ENCODE assay signal across 2 cellular contexts in the genomic region with DNA sequence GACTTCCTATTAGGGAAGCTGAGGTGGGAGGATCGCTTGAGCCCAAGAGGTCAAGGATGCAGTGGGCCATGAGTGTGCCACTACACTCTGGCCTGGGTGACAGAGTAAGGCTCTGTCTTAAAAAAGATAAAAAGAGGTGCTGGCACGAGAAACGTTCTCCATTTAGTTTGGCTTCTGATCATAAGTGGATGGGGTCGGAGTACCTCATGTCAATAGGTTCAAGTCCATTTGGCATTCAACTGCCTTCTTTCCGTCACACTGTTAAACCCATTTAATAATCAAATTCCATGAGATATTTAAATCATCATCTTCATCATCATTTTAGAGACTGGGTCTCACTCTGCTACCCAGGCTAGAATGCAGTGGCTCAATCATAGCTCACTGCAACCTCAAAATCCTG.
TF ChIP-seq lines count a peak whose summit lies in the region.

No MANE protein-coding gene starts in this region.

TF ChIP-seq in liver, 16 proteins besides CTCF, POLR2A, EP300 and RAD21:
- TF ChIP-seq YY1 (IDR thresholded peaks at IDR 0.05): no peak
- TF ChIP-seq NR2F2 (IDR thresholded peaks at IDR 0.05): no peak
- TF ChIP-seq, protein P1, sequence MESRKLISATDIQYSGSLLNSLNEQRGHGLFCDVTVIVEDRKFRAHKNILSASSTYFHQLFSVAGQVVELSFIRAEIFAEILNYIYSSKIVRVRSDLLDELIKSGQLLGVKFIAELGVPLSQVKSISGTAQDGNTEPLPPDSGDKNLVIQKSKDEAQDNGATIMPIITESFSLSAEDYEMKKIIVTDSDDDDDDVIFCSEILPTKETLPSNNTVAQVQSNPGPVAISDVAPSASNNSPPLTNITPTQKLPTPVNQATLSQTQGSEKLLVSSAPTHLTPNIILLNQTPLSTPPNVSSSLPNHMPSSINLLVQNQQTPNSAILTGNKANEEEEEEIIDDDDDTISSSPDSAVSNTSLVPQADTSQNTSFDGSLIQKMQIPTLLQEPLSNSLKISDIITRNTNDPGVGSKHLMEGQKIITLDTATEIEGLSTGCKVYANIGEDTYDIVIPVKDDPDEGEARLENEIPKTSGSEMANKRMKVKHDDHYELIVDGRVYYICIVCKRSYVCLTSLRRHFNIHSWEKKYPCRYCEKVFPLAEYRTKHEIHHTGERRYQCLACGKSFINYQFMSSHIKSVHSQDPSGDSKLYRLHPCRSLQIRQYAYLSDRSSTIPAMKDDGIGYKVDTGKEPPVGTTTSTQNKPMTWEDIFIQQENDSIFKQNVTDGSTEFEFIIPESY (IDR thresholded peaks at IDR 0.05): no peak
- TF ChIP-seq, protein P2, sequence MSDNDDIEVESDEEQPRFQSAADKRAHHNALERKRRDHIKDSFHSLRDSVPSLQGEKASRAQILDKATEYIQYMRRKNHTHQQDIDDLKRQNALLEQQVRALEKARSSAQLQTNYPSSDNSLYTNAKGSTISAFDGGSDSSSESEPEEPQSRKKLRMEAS (IDR thresholded peaks at IDR 0.05): no peak
- TF ChIP-seq FOXA2 (IDR thresholded peaks at IDR 0.05): no peak
- no peak for TF ChIP-seq TAF1 (conservative IDR thresholded peaks at IDR 0.05)
- peak; percentile 23 to 57 for TF ChIP-seq RXRA (IDR thresholded peaks at IDR 0.05)
- peak; percentile 53 to 71 for TF ChIP-seq HNF4A (conservative IDR thresholded peaks at IDR 0.05)
- TF ChIP-seq HNF4G (IDR thresholded peaks at IDR 0.05): peak; percentile 24
- TF ChIP-seq EGR1 (IDR thresholded peaks at IDR 0.05; ENCODE audit: low read depth in 2 of 2): no peak
- TF ChIP-seq FOXA1 (IDR thresholded peaks at IDR 0.05): no peak
- no peak for TF ChIP-seq SP1 (IDR thresholded peaks at IDR 0.05)
- no peak for TF ChIP-seq REST (IDR thresholded peaks at IDR 0.05)
- TF ChIP-seq GABPA (IDR thresholded peaks at IDR 0.05 in 1 of 2, conservative IDR thresholded peaks at IDR 0.05 in 1 of 2): no peak
- no peak for TF ChIP-seq JUND (IDR thresholded peaks at IDR 0.05)
- no peak for TF ChIP-seq ATF3 (IDR thresholded peaks at IDR 0.05)

TF ChIP-seq in SK-N-SH, 30 proteins besides CTCF, POLR2A, EP300 and RAD21:
- no peak for TF ChIP-seq MEF2A (IDR thresholded peaks at IDR 0.05; ENCODE audit: borderline replicate concordance, low read depth)
- no peak for TF ChIP-seq SMC3 (IDR thresholded peaks at IDR 0.05; ENCODE audit: low read depth, low read length)
- TF ChIP-seq SIN3A (IDR thresholded peaks at IDR 0.05; ENCODE audit: borderline replicate concordance, low read depth, low read length): no peak
- TF ChIP-seq MXI1 (IDR thresholded peaks at IDR 0.05; ENCODE audit: low read depth, low read length): no peak
- TF ChIP-seq, protein P3, sequence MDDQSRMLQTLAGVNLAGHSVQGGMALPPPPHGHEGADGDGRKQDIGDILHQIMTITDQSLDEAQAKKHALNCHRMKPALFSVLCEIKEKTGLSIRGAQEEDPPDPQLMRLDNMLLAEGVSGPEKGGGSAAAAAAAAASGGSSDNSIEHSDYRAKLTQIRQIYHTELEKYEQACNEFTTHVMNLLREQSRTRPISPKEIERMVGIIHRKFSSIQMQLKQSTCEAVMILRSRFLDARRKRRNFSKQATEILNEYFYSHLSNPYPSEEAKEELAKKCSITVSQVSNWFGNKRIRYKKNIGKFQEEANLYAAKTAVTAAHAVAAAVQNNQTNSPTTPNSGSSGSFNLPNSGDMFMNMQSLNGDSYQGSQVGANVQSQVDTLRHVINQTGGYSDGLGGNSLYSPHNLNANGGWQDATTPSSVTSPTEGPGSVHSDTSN (IDR thresholded peaks at IDR 0.05): no peak
- TF ChIP-seq EZH2phosphoT487 (IDR thresholded peaks at IDR 0.05; ENCODE audit: borderline replicate concordance, low read depth): no peak
- no peak for TF ChIP-seq RFX5 (IDR thresholded peaks at IDR 0.05; ENCODE audit: low read length)
- no peak for TF ChIP-seq GABPA (IDR thresholded peaks at IDR 0.05; ENCODE audit: low read depth)
- no peak for TF ChIP-seq ELF1 (IDR thresholded peaks at IDR 0.05)
- TF ChIP-seq NFIC (IDR thresholded peaks at IDR 0.05; ENCODE audit: borderline replicate concordance): no peak
- TF ChIP-seq, protein P4, sequence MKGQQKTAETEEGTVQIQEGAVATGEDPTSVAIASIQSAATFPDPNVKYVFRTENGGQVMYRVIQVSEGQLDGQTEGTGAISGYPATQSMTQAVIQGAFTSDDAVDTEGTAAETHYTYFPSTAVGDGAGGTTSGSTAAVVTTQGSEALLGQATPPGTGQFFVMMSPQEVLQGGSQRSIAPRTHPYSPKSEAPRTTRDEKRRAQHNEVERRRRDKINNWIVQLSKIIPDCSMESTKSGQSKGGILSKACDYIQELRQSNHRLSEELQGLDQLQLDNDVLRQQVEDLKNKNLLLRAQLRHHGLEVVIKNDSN (IDR thresholded peaks at IDR 0.05; ENCODE audit: borderline replicate concordance, low read depth): no peak
- TF ChIP-seq JUND (IDR thresholded peaks at IDR 0.05): no peak
- no peak for TF ChIP-seq YY1 (IDR thresholded peaks at IDR 0.05; ENCODE audit: low read depth)
- TF ChIP-seq TAF1 (IDR thresholded peaks at IDR 0.05; ENCODE audit: borderline replicate concordance, low read depth, low read length): no peak
- TF ChIP-seq, protein P1 (IDR thresholded peaks at IDR 0.05; ENCODE audit: borderline replicate concordance, low read depth): no peak
- TF ChIP-seq, protein P2 (IDR thresholded peaks at IDR 0.05; ENCODE audit: low read depth): no peak
- TF ChIP-seq RCOR1 (IDR thresholded peaks at IDR 0.05; ENCODE audit: low read length): no peak
- TF ChIP-seq CHD2 (IDR thresholded peaks at IDR 0.05; ENCODE audit: low read length, partially characterized antibody): no peak
